In the genomic region with DNA sequence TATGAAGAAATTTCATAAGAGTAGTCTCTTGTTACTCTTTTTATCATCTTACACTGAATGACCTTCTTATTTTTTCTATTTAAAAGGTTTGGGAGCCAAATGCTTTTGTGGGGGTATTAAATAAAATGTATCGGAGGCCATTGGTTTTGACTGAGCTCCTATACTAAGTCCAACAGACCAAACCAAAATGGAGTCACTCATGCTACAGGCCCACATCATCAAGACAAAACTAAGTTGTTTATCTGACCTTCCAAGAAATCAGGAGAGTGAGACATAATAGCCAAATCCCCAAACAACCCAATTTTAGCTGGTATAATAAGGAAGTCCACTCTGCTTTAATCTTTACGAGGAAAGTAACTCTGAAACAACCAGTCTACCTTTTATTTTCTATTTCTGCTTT, we compare ENCODE assay signal across 1 cellular context.
TF ChIP-seq lines count a peak whose summit lies in the region.

No MANE protein-coding gene starts in this region.

TF ChIP-seq in K562, 482 proteins besides CTCF, POLR2A, EP300 and RAD21 (continued from another document and continues in another):
- TF ChIP-seq, protein P1, sequence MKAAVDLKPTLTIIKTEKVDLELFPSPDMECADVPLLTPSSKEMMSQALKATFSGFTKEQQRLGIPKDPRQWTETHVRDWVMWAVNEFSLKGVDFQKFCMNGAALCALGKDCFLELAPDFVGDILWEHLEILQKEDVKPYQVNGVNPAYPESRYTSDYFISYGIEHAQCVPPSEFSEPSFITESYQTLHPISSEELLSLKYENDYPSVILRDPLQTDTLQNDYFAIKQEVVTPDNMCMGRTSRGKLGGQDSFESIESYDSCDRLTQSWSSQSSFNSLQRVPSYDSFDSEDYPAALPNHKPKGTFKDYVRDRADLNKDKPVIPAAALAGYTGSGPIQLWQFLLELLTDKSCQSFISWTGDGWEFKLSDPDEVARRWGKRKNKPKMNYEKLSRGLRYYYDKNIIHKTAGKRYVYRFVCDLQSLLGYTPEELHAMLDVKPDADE (conservative IDR thresholded peaks at IDR 0.05; ENCODE audit: control insufficient read depth, low read depth, low read length), result no peak
- TF ChIP-seq PHTF2 (CRISPR knock-in tag; IDR thresholded peaks at IDR 0.05) (no peak; the same call in 1 of the 2 replicates), ZNF354B (CRISPR knock-in tag; IDR thresholded peaks at IDR 0.05) (peak; percentile 82; the same call in 1 of the 2 replicates), SAP30 (IDR thresholded peaks at IDR 0.05; ENCODE audit: borderline replicate concordance, insufficient read depth, low read depth, low read length, poor library complexity, severe bottlenecking) (no peak), NUFIP1 (IDR thresholded peaks at IDR 0.05; ENCODE audit: partially characterized antibody) (no peak), ZFPM2 (CRISPR knock-in tag; IDR thresholded peaks at IDR 0.05) (no peak), ELF1 (tag; IDR thresholded peaks at IDR 0.05) (no peak), TAF9B (IDR thresholded peaks at IDR 0.05; ENCODE audit: partially characterized antibody) (no peak), RFX5 (IDR thresholded peaks at IDR 0.05; ENCODE audit: low read depth, low read length) (no peak), ILK (tag; IDR thresholded peaks at IDR 0.05; ENCODE audit: borderline replicate concordance, low read depth) (peak; percentile 88), C11orf30 (IDR thresholded peaks at IDR 0.05; ENCODE audit: low read depth) (no peak), ARNT (IDR thresholded peaks at IDR 0.05) (no peak), MTF1 (CRISPR knock-in tag; IDR thresholded peaks at IDR 0.05; ENCODE audit: borderline replicate concordance) (no peak; the same call in 1 of the 2 replicates), ZNF586 (CRISPR knock-in tag; conservative IDR thresholded peaks at IDR 0.05) (peak; percentile 84; the same call in 1 of the 2 replicates), MTA1 (IDR thresholded peaks at IDR 0.05; ENCODE audit: borderline replicate concordance) (no peak), HNRNPUL1 (IDR thresholded peaks at IDR 0.05; ENCODE audit: low read length) (no peak), ARID3B (CRISPR knock-in tag; IDR thresholded peaks at IDR 0.05; ENCODE audit: borderline replicate concordance) (no peak), CREB3 (tag; conservative IDR thresholded peaks at IDR 0.05; ENCODE audit: low read depth) (peak; percentile 93), ESRRA (IDR thresholded peaks at IDR 0.05; ENCODE audit: borderline replicate concordance, low read depth) (no peak), U2AF2 (optimal IDR thresholded peaks at IDR 0.05; ENCODE audit: low read depth, low read length) (no peak), HNRNPLL (IDR thresholded peaks at IDR 0.05; ENCODE audit: low read depth, low read length, poor library complexity, severe bottlenecking) (no peak), MYNN (IDR thresholded peaks at IDR 0.05) (no peak), MYNN (CRISPR knock-in tag; IDR thresholded peaks at IDR 0.05) (no peak), ZNF561 (CRISPR knock-in tag; conservative IDR thresholded peaks at IDR 0.05) (peak; percentile 87), CEBPB (tag; IDR thresholded peaks at IDR 0.05) (no peak), THAP12 (CRISPR knock-in tag; IDR thresholded peaks at IDR 0.05) (no peak), PCBP1 (IDR thresholded peaks at IDR 0.05; ENCODE audit: low read depth, low read length, poor library complexity, severe bottlenecking) (no peak), CHAMP1 (IDR thresholded peaks at IDR 0.05) (no peak), PHF21A (IDR thresholded peaks at IDR 0.05; ENCODE audit: borderline replicate concordance, low read depth) (no peak), POLR2AphosphoS2 (IDR thresholded peaks at IDR 0.05; ENCODE audit: low read length) (no peak), ZBTB2 (IDR thresholded peaks at IDR 0.05) (no peak), ZNF347 (CRISPR knock-in tag; IDR thresholded peaks at IDR 0.05; ENCODE audit: low read depth) (0 out of 2 replicates have a peak, but pooled peaks have one; percentile 11), MNT (conservative IDR thresholded peaks at IDR 0.05) (no peak), ZNF274 (IDR thresholded peaks at IDR 0.05; ENCODE audit: borderline replicate concordance, low read depth, low read length) (no peak), ZNF232 (CRISPR knock-in tag; IDR thresholded peaks at IDR 0.05) (no peak), IRF2 (CRISPR knock-in tag; IDR thresholded peaks at IDR 0.05) (no peak)
- TF ChIP-seq, protein P2, sequence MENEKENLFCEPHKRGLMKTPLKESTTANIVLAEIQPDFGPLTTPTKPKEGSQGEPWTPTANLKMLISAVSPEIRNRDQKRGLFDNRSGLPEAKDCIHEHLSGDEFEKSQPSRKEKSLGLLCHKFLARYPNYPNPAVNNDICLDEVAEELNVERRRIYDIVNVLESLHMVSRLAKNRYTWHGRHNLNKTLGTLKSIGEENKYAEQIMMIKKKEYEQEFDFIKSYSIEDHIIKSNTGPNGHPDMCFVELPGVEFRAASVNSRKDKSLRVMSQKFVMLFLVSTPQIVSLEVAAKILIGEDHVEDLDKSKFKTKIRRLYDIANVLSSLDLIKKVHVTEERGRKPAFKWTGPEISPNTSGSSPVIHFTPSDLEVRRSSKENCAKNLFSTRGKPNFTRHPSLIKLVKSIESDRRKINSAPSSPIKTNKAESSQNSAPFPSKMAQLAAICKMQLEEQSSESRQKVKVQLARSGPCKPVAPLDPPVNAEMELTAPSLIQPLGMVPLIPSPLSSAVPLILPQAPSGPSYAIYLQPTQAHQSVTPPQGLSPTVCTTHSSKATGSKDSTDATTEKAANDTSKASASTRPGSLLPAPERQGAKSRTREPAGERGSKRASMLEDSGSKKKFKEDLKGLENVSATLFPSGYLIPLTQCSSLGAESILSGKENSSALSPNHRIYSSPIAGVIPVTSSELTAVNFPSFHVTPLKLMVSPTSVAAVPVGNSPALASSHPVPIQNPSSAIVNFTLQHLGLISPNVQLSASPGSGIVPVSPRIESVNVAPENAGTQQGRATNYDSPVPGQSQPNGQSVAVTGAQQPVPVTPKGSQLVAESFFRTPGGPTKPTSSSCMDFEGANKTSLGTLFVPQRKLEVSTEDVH (IDR thresholded peaks at IDR 0.05; ENCODE audit: low read depth, partially characterized antibody), result no peak
- TF ChIP-seq, protein P3, sequence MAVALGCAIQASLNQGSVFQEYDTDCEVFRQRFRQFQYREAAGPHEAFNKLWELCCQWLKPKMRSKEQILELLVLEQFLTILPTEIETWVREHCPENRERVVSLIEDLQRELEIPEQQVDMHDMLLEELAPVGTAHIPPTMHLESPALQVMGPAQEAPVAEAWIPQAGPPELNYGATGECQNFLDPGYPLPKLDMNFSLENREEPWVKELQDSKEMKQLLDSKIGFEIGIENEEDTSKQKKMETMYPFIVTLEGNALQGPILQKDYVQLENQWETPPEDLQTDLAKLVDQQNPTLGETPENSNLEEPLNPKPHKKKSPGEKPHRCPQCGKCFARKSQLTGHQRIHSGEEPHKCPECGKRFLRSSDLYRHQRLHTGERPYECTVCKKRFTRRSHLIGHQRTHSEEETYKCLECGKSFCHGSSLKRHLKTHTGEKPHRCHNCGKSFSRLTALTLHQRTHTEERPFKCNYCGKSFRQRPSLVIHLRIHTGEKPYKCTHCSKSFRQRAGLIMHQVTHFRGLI (CRISPR knock-in tag; IDR thresholded peaks at IDR 0.05), result peak; percentile 94
- TF ChIP-seq, protein P4, sequence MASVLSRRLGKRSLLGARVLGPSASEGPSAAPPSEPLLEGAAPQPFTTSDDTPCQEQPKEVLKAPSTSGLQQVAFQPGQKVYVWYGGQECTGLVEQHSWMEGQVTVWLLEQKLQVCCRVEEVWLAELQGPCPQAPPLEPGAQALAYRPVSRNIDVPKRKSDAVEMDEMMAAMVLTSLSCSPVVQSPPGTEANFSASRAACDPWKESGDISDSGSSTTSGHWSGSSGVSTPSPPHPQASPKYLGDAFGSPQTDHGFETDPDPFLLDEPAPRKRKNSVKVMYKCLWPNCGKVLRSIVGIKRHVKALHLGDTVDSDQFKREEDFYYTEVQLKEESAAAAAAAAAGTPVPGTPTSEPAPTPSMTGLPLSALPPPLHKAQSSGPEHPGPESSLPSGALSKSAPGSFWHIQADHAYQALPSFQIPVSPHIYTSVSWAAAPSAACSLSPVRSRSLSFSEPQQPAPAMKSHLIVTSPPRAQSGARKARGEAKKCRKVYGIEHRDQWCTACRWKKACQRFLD (CRISPR knock-in tag; IDR thresholded peaks at IDR 0.05), result peak; percentile 95
- TF ChIP-seq, protein P5, sequence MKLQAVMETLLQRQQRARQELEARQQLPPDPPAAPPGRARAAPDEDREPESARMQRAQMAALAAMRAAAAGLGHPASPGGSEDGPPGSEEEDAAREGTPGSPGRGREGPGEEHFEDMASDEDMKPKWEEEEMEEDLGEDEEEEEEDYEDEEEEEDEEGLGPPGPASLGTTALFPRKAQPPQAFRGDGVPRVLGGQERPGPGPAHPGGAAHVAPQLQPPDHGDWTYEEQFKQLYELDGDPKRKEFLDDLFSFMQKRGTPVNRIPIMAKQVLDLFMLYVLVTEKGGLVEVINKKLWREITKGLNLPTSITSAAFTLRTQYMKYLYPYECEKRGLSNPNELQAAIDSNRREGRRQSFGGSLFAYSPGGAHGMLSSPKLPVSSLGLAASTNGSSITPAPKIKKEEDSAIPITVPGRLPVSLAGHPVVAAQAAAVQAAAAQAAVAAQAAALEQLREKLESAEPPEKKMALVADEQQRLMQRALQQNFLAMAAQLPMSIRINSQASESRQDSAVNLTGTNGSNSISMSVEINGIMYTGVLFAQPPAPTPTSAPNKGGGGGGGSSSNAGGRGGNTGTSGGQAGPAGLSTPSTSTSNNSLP (IDR thresholded peaks at IDR 0.05; ENCODE audit: borderline replicate concordance, low read depth, low read length), result no peak
